Comparison of ENCODE assay signal across 8 cellular contexts in the genomic region with DNA sequence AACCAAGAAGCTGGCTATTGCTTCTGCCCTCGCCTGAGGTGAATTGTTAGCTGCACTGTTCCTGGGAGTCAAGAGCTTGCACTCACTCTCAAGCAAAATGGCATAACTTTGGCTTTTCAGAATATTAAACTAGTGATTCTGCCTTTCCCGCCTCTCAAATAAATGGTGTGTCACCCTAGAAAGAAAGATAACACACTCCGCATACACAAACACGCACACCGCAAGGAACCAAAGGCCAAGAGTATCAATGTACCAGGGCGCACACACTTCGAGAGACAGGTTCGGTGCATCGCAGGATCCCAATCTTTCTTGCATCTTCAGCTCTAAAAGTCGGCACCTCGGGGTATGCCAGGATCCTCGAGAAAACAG. TPM values are rescaled to one million over a fixed set of nuclear protein-coding genes. Genes with fewer than 3 reads are reported as not detected.
DNase-seq lines count a peak whose midpoint lies in the region; ATAC-seq and TF ChIP-seq lines count a peak whose summit lies in the region.

No MANE protein-coding gene starts in this region.

- H3K27me3 ChIP-seq in BJ (ENCODE audit: control insufficient read depth, insufficient read depth, low read length) (no peaks in the 10 kb centered on the region), SJCRH30 (no peaks in the 10 kb centered on the region), muscle layer of duodenum (ENCODE audit: low read depth, low read length) (no peaks in the 10 kb centered on the region)

- H3K9me3 ChIP-seq in SJCRH30 (replicated peaks) (no peaks in the 10 kb centered on the region), muscle layer of duodenum (ENCODE audit: control insufficient read depth in 1 of 2, low read length in 2 of 2) (no peaks in the 10 kb centered on the region)

- TF ChIP-seq CTCF in BJ (IDR thresholded peaks at IDR 0.05; ENCODE audit: insufficient read depth, low read depth, low read length) (no peak), endothelial cell (IDR thresholded peaks at IDR 0.05; ENCODE audit: unreplicated experiment) (no peak)

- H3K27me3 Mint-ChIP-seq in endothelial cell (ENCODE audit: unreplicated experiment): peaks cover 10% of the 10 kb centered on the region

- H3K4me3 ChIP-seq in BJ (ENCODE audit: low read depth, low read length) (peak overlapping the region; percentile 97), SJCRH30 (peak overlapping the region; percentile 98), muscle layer of duodenum (ENCODE audit: low read depth in 1 of 2, low read length in 2 of 2) (peak overlapping the region; percentile 97 to 98)

- peaks cover 27% of the 10 kb centered on the region for H3K36me3 Mint-ChIP-seq in endothelial cell (ENCODE audit: low read depth, unreplicated experiment)

- peaks cover 15% of the 10 kb centered on the region for H3K4me1 Mint-ChIP-seq in endothelial cell (ENCODE audit: unreplicated experiment)

- H3K27ac ChIP-seq in SJCRH30: peak overlapping the region; percentile 70; the same call in 1 of the 2 replicates
- peak overlapping the region; percentile 82 for H3K27ac ChIP-seq in muscle layer of duodenum (ENCODE audit: low read length)

- CTCF ChIA-PET in BJ (lab: Yijun Ruan, JAX): interaction anchor here (0.7 to 1.8 kb wide), 5 partner anchors 9 to 456 kb away, joined by 3 to 4 read pairs (median 3); a partner anchor contains a TSS

- H3K4me3 Mint-ChIP-seq in endothelial cell (ENCODE audit: unreplicated experiment): peak overlapping the region; percentile 99

- H3K4me1 ChIP-seq in SJCRH30: no peaks in the 10 kb centered on the region
- peaks cover 3 to 29% of the 10 kb centered on the region in 2 donors for H3K4me1 ChIP-seq in muscle layer of duodenum (ENCODE audit: control insufficient read depth in 1 of 2, insufficient read depth in 2 of 2, low read length in 2 of 2)

- POLR2A ChIA-PET in BJ (lab: Charles Lee): interaction anchor here (0.5 to 1.9 kb wide), 2 partner anchors 16 to 26 kb away, joined by 7 to 9 read pairs; a partner anchor contains a TSS

- DNase-seq in BJ (ENCODE audit: low read depth): no peak
- DNase-seq in SJCRH30: no peak
- no peak for DNase-seq in endothelial cell (ENCODE audit: low spot score)
- no peak for DNase-seq in epidermal melanocyte (ENCODE audit: insufficient read length, low spot score)
- no peak for DNase-seq in Kasumi-1 (lab: John Stamatoyannopoulos, UW)

- peaks cover 5% of the 10 kb centered on the region for H3K36me3 ChIP-seq in BJ (ENCODE audit: control insufficient read depth, insufficient read depth, low read length)
- peaks cover 25% of the 10 kb centered on the region for H3K36me3 ChIP-seq in SJCRH30
- H3K36me3 ChIP-seq in muscle layer of duodenum (ENCODE audit: control insufficient read depth in 1 of 2, insufficient read depth in 2 of 2, low read length in 2 of 2): peaks cover 14 to 20% of the 10 kb centered on the region in 2 donors

- no peaks in the 10 kb centered on the region for H3K9me3 Mint-ChIP-seq in endothelial cell (ENCODE audit: unreplicated experiment)

- peak; percentile 36 for ATAC-seq in GM18867 (IDR thresholded peaks at IDR 0.05; ENCODE audit: unreplicated experiment)
- peak; percentile 18 for ATAC-seq in HG03064 (IDR thresholded peaks at IDR 0.05; ENCODE audit: low read depth, unreplicated experiment)

- peak overlapping the region; percentile 94 for H3K27ac Mint-ChIP-seq in endothelial cell (ENCODE audit: unreplicated experiment)

RNA-seq across cellular contexts. Expression of a gene that starts 0.5 kb away (rescaled TPM):
- 28.6 and 33.9 TPM in 2 replicates for polyA plus RNA-seq in BJ (2011; rRNA removed)
- polyA minus RNA-seq in BJ (2011; rRNA and poly(A)+ RNA removed): 10.5 and 12.6 TPM in 2 replicates
- 38.4 and 41.0 TPM in 2 replicates for total RNA-seq in SJCRH30 (2014; rRNA removed; shearing (Covaris generic))
- total RNA-seq in endothelial cell (ENCODE audit: unreplicated experiment): 46.3 TPM

RNA-seq across cellular contexts. Expression of a gene that starts 15.9 kb away (rescaled TPM):
- polyA plus RNA-seq in BJ (2011; rRNA removed): 3.5 and 7.9 TPM in 2 replicates
- polyA minus RNA-seq in BJ (2011; rRNA and poly(A)+ RNA removed): 2.1 and 2.3 TPM in 2 replicates
- 8.2 and 8.5 TPM in 2 replicates for total RNA-seq in SJCRH30 (2014; rRNA removed; shearing (Covaris generic))
- 8.7 TPM for total RNA-seq in endothelial cell (ENCODE audit: unreplicated experiment)
